8 cellular contexts compared by ENCODE assay signal in the genomic region with DNA sequence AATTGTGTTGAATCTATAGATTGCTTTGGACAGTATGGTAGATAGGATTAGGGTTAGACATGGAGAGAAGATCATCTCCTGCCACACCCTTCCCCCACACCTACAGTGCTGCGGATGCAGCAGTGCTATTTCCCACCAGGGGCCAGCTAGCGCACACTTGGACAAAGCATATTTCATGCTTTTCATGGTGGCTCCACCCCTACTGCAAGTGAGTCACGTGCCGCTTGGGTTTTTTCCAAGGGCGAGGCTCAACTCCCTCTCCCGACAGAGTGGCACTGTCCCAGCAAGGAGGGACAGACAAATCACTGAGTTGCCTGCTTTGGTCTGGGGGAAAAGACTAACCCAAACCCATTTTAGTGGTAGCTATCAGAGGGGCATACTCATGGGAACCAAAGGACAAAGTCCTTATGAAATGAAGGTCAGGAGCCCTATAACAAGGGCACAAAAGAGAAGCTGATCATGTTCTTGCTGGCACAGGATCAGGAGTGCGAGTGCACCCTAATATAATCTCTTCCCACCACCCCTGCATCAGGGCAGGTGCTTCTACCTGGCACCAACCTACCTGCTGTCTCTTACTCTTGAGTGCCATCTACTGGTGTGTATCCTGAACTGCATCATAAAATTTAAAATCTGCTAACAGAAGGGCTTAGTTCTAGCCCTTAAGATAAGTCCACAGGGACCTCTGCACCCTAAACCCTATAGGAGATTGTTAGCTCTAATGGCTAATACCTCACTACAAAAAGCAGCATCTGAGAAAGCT. TPM values are rescaled to one million over a fixed set of nuclear protein-coding genes. Genes with fewer than 3 reads are reported as not detected.
DNase-seq lines count a peak whose midpoint lies in the region; ATAC-seq and TF ChIP-seq lines count a peak whose summit lies in the region.

No MANE protein-coding gene starts in this region.

- H3K79me2 ChIP-seq in ACC112 (ENCODE audit: control insufficient read depth, insufficient read depth, low read length, unreplicated experiment) (no peaks in the 10 kb centered on the region), KMS-11 (ENCODE audit: insufficient read depth, low read depth) (no peaks in the 10 kb centered on the region)

- H4K20me1 ChIP-seq in KMS-11 (ENCODE audit: insufficient read depth): no peaks in the 10 kb centered on the region

- ATAC-seq in HG03520 (IDR thresholded peaks at IDR 0.05; ENCODE audit: unreplicated experiment) (no peak), HG03196 (IDR thresholded peaks at IDR 0.05; ENCODE audit: unreplicated experiment) (no peak)

- no peaks in the 10 kb centered on the region for H3K36me3 Mint-ChIP-seq in activated CD4-positive, alpha-beta memory T cell treated with anti-CD3 and anti-CD28 coated beads, Interleukin-2, amount 10 ng/mL, durations not matched to agents 7 days and 5 days (ENCODE audit: low read depth)

- H2AFZ ChIP-seq in ACC112 (ENCODE audit: low read length, unreplicated experiment) (peak overlapping the region; percentile 50), KMS-11 (ENCODE audit: low read depth) (no peak overlapping the region)

- no peaks in the 10 kb centered on the region for H3K4me1 Mint-ChIP-seq in activated CD4-positive, alpha-beta memory T cell treated with anti-CD3 and anti-CD28 coated beads, Interleukin-2, amount 10 ng/mL, durations not matched to agents 7 days and 5 days

- no peaks in the 10 kb centered on the region for H3K27me3 ChIP-seq in ACC112 (ENCODE audit: insufficient read depth, low read length)
- H3K27me3 ChIP-seq in KMS-11 (ENCODE audit: insufficient read depth, low read depth): no peaks in the 10 kb centered on the region

- DNase-seq in EH (ENCODE audit: low read depth) (peak; percentile 14), iPS-NIHi7 (ENCODE audit: extremely low spot score) (peak; percentile 55), epidermal melanocyte (ENCODE audit: insufficient read length, low spot score) (no peak)
- DNase-seq in activated CD4-positive, alpha-beta memory T cell treated with anti-CD3 and anti-CD28 coated beads, Interleukin-2, amount 10 ng/mL, durations not matched to agents 7 days and 5 days: peak; percentile 16

- no peak overlapping the region for H3K9ac ChIP-seq in KMS-11

- no peaks in the 10 kb centered on the region for H3K27me3 Mint-ChIP-seq in activated CD4-positive, alpha-beta memory T cell treated with anti-CD3 and anti-CD28 coated beads, Interleukin-2, amount 10 ng/mL, durations not matched to agents 7 days and 5 days

- H3K36me3 ChIP-seq in ACC112 (ENCODE audit: insufficient read depth, low read length): no peaks in the 10 kb centered on the region
- H3K36me3 ChIP-seq in KMS-11 (ENCODE audit: insufficient read depth): no peaks in the 10 kb centered on the region

- H3K4me3 Mint-ChIP-seq in activated CD4-positive, alpha-beta memory T cell treated with anti-CD3 and anti-CD28 coated beads, Interleukin-2, amount 10 ng/mL, durations not matched to agents 7 days and 5 days: no peak overlapping the region

- H3K4me1 ChIP-seq in ACC112 (ENCODE audit: control insufficient read depth, insufficient read depth, low read length, unreplicated experiment) (peaks cover 4% of the 10 kb centered on the region), KMS-11 (ENCODE audit: low read depth, poor library complexity, severe bottlenecking) (no peaks in the 10 kb centered on the region)

- H3K9me3 Mint-ChIP-seq in activated CD4-positive, alpha-beta memory T cell treated with anti-CD3 and anti-CD28 coated beads, Interleukin-2, amount 10 ng/mL, durations not matched to agents 7 days and 5 days: no peaks in the 10 kb centered on the region

- H3K4me3 ChIP-seq in ACC112 (ENCODE audit: low read depth, low read length) (no peak overlapping the region), KMS-11 (IDR thresholded peaks at IDR 0.05; ENCODE audit: insufficient read depth, low read depth, low read length) (no peak overlapping the region)

- CTCF ChIA-PET in activated CD4-positive, alpha-beta memory T cell treated with anti-CD3 and anti-CD28 coated beads, Interleukin-2, amount 10 ng/mL, durations not matched to agents 7 days and 5 days (lab: Charles Lee): interaction anchor here (0.7 to 2.9 kb wide), 9 partner anchors 9 to 151 kb away, joined by 3 to 16 read pairs (median 4); partner anchors contain the start of genes ATP7A and COX7B

- no peak overlapping the region for H3K27ac Mint-ChIP-seq in activated CD4-positive, alpha-beta memory T cell treated with anti-CD3 and anti-CD28 coated beads, Interleukin-2, amount 10 ng/mL, durations not matched to agents 7 days and 5 days

- H3K27ac ChIP-seq in ACC112 (ENCODE audit: low read depth, low read length) (no peak overlapping the region), KMS-11 (no peak overlapping the region)

- POLR2A ChIA-PET in activated CD4-positive, alpha-beta memory T cell treated with anti-CD3 and anti-CD28 coated beads, Interleukin-2, amount 10 ng/mL, durations not matched to agents 7 days and 5 days (lab: Charles Lee): interaction anchor here (0.9 to 1.3 kb wide), 2 partner anchors 114 to 125 kb away, joined by 3 to 6 read pairs; partner anchors contain the start of genes ATP7A and COX7B

- TF ChIP-seq CTCF in KMS-11 (conservative IDR thresholded peaks at IDR 0.05; ENCODE audit: low read depth, low read length): peak; percentile 82

- no peak overlapping the region for H3K4me2 ChIP-seq in KMS-11

RNA-seq across cellular contexts. Expression of gene PGAM4, which starts 55.1 kb away (rescaled TPM):
- under 1 TPM in 1 of 2 experiments, not detected in 1; 0.43 TPM for total RNA-seq in activated CD4-positive, alpha-beta memory T cell treated with anti-CD3 and anti-CD28 coated beads, Interleukin-2, amount 10 ng/mL, durations not matched to agents 7 days and 5 days
